In genomic region chr13:98157188-98157587, GRCh38 we compare ENCODE assay signal across 1 cellular context.
TF ChIP-seq lines count a peak whose summit lies in the region.

No MANE protein-coding gene starts in this region.

TF ChIP-seq in GM23338, 12 proteins besides CTCF, POLR2A, EP300 and RAD21:
- no peak for TF ChIP-seq NANOG (IDR thresholded peaks at IDR 0.05; ENCODE audit: borderline replicate concordance)
- no peak for TF ChIP-seq EZH2phosphoT487 (IDR thresholded peaks at IDR 0.05; ENCODE audit: unreplicated experiment)
- TF ChIP-seq EZH2 (IDR thresholded peaks at IDR 0.05; ENCODE audit: low read depth, unreplicated experiment), result no peak
- TF ChIP-seq JUNB (IDR thresholded peaks at IDR 0.05; ENCODE audit: unreplicated experiment), result no peak
- TF ChIP-seq ZNF331 (CRISPR knock-in tag; IDR thresholded peaks at IDR 0.05; ENCODE audit: low read depth), result no peak
- TF ChIP-seq ETS1 (IDR thresholded peaks at IDR 0.05), result no peak
- no peak for TF ChIP-seq STAT1 (IDR thresholded peaks at IDR 0.05; ENCODE audit: unreplicated experiment)
- TF ChIP-seq POLR2AphosphoS5 (IDR thresholded peaks at IDR 0.05; ENCODE audit: low read depth), result no peak
